Comparison of ENCODE assay signal across 16 cellular contexts in genomic region chr2:142741764-142742269, GRCh38.
DNase-seq lines count a peak whose midpoint lies in the region; ATAC-seq and TF ChIP-seq lines count a peak whose summit lies in the region.
"Had no signal": no experiment of that assay in that cellular context is flagged by ENCODE, and none has a peak within 500 bp of the region (broad histone marks: within the 10 kb centered on the region; RNA-seq: fewer than 3 reads in every experiment).

No MANE protein-coding gene starts in this region.

- CTCF ChIA-PET in AG04450 (lab: Charles Lee), result no interaction called here

- no peak for TF ChIP-seq POLR2A in esophagus muscularis mucosa (IDR thresholded peaks at IDR 0.05; ENCODE audit: low read depth)

- H3K27me3 ChIP-seq in AG04450 (ENCODE audit: control insufficient read depth, insufficient read depth, low read length) (no peaks in the 10 kb centered on the region), esophagus muscularis mucosa (no peaks in the 10 kb centered on the region)
- H3K27me3 ChIP-seq: vagina had no signal

- no peaks in the 10 kb centered on the region for H3K36me3 ChIP-seq in esophagus muscularis mucosa
- H3K36me3 ChIP-seq: vagina had no signal

- H3K9me3 ChIP-seq in AG04450 (ENCODE audit: control insufficient read depth, insufficient read depth, low read length) (peaks cover 10% of the 10 kb centered on the region), esophagus muscularis mucosa (peaks cover 0 to 4% (median 0%) of the 10 kb centered on the region in 4 donors)
- H3K9me3 ChIP-seq: vagina had no signal

- TF ChIP-seq CTCF in AG04450 (IDR thresholded peaks at IDR 0.05; ENCODE audit: low read depth, low read length) (no peak), esophagus muscularis mucosa (IDR thresholded peaks at IDR 0.05) (no peak)

- 93% methylated on average over 2 of the region's 2 CpGs for WGBS in esophagus muscularis mucosa

- H3K4me1 ChIP-seq in esophagus muscularis mucosa, result no peaks in the 10 kb centered on the region
- H3K4me1 ChIP-seq: vagina had no signal

- ATAC-seq in GM18870 (IDR thresholded peaks at IDR 0.05; ENCODE audit: unreplicated experiment) (peak; percentile 84), HG02759 (IDR thresholded peaks at IDR 0.05; ENCODE audit: unreplicated experiment) (peak; percentile 72), HG03469 (IDR thresholded peaks at IDR 0.05; ENCODE audit: unreplicated experiment) (peak; percentile 76)
- ATAC-seq: left colon had no signal

- no peak for DNase-seq in AG04450 (ENCODE audit: low read depth, low spot score)
- DNase-seq in cortex of kidney (lab: John Stamatoyannopoulos, UW), result no peak
- DNase-seq in HK-2 (ENCODE audit: unreplicated experiment), result no peak
- DNase-seq in EL, result no peak
- DNase-seq in esophagus muscularis mucosa (ENCODE audit: extremely low spot score), result no peak
- DNase-seq: activated naive CD4-positive, alpha-beta T cell treated with anti-CD3 and anti-CD28 coated beads for 36 hours; central memory CD4-positive, alpha-beta T cell; Kasumi-1; left colon; NCI-H146; NCI-H69; stimulated activated CD4-positive, alpha-beta T cell treated with anti-CD3 and anti-CD28 coated beads, Interleukin-2, amount 100 ng/mL, for 24 hours had no signal

- intact Hi-C loops in esophagus muscularis mucosa (cut with DNase I), result no loop called here

- H3K27ac ChIP-seq in AG04450 (ENCODE audit: low read depth, low read length), result peak overlapping the region; percentile 43
- no peak overlapping the region for H3K27ac ChIP-seq in esophagus muscularis mucosa (replicated peaks in 1 of 4)
- H3K27ac ChIP-seq: vagina had no signal

- H3K4me3 ChIP-seq in AG04450 (ENCODE audit: low read depth, low read length), result no peak overlapping the region
- H3K4me3 ChIP-seq in esophagus muscularis mucosa, result no peak overlapping the region
- H3K4me3 ChIP-seq: vagina had no signal

- TF ChIP-seq EP300 in esophagus muscularis mucosa (IDR thresholded peaks at IDR 0.05), result no peak

- POLR2A ChIA-PET in AG04450 (lab: Yijun Ruan, JAX), result interaction anchor here (1.0 kb wide), 1 partner anchor 133 kb away, joined by 4 read pairs; no protein-coding TSS in a partner anchor
